In genomic region chr11:15931497-15931896, GRCh38 we compare ENCODE assay signal across 29 cellular contexts.
A peak's percentile ranks its signal among the peaks of the same experiment; 100 is the strongest.
DNase-seq lines count a peak whose midpoint lies in the region; ATAC-seq and TF ChIP-seq lines count a peak whose summit lies in the region.
"Had no signal": no experiment of that assay in that cellular context is flagged by ENCODE, and none has a peak within 500 bp of the region (broad histone marks: within the 10 kb centered on the region; RNA-seq: fewer than 3 reads in every experiment).

No MANE protein-coding gene starts in this region.

- TF ChIP-seq CTCF in SK-N-SH (IDR thresholded peaks at IDR 0.05) (no peak), HEK293 (tag by site-specific recombination; IDR thresholded peaks at IDR 0.05) (no peak)

- H3K36me3 ChIP-seq in SK-N-SH (replicated peaks in 1 of 2; ENCODE audit: control insufficient read depth in 1 of 2, insufficient read depth in 2 of 2, low read length in 1 of 2) (no peaks in the 10 kb centered on the region), HEK293 (ENCODE audit: control insufficient read depth in 2 of 2, insufficient read depth in 1 of 2, low read length in 2 of 2) (no peaks in the 10 kb centered on the region)
- H3K36me3 ChIP-seq: BE2C; BLaER1; BLaER1 treated with 17β-estradiol and CSF1 and Interleukin-3, amounts not matched to agents 10 nM and 100 nM had no signal

- CTCF ChIA-PET in SK-N-SH (lab: Yijun Ruan, JAX): interaction anchor here (1.4 to 2.0 kb wide), 2 partner anchors 8 to 13 kb away, joined by 3 to 5 read pairs; no protein-coding TSS in a partner anchor
- CTCF ChIA-PET in HEK293 (lab: Yijun Ruan, JAX): interaction anchor here (0.6 to 1.4 kb wide), 3 partner anchors 8 to 13 kb away, joined by 3 to 6 read pairs (median 3); no protein-coding TSS in a partner anchor

- no peaks in the 10 kb centered on the region for H3K9me2 ChIP-seq in SK-N-SH

- H4K20me1 ChIP-seq in SK-N-SH (ENCODE audit: insufficient read depth): no peaks in the 10 kb centered on the region
- H4K20me1 ChIP-seq: BLaER1; BLaER1 treated with 17β-estradiol and CSF1 and Interleukin-3, amounts not matched to agents 10 nM and 100 nM had no signal

- no peak for TF ChIP-seq RAD21 in SK-N-SH (IDR thresholded peaks at IDR 0.05; ENCODE audit: low read length)

- no peak for TF ChIP-seq EP300 in SK-N-SH (IDR thresholded peaks at IDR 0.05; ENCODE audit: borderline replicate concordance in 1 of 2, low read depth in 1 of 2, low read length in 1 of 2)

- no peak overlapping the region for H2AFZ ChIP-seq in SK-N-SH (ENCODE audit: low read depth)

- H3K4me1 ChIP-seq in SK-N-SH (ENCODE audit: control insufficient read depth in 1 of 2, insufficient read depth in 2 of 2, low read depth in 1 of 2, low read length in 1 of 2): no peaks in the 10 kb centered on the region
- no peaks in the 10 kb centered on the region for H3K4me1 ChIP-seq in HEK293 (ENCODE audit: control insufficient read depth, insufficient read depth, low read length)
- H3K4me1 ChIP-seq: A549; BE2C; BLaER1; BLaER1 treated with 17β-estradiol and CSF1 and Interleukin-3, amounts not matched to agents 10 nM and 100 nM; Caco-2 had no signal

- H3K9me3 ChIP-seq in SK-N-SH (no peaks in the 10 kb centered on the region), HEK293 (ENCODE audit: control insufficient read depth, insufficient read depth, low read depth, low read length) (no peaks in the 10 kb centered on the region)
- H3K9me3 ChIP-seq: A549, BE2C, BLaER1, Caco-2 had no signal

- H3K4me2 ChIP-seq in SK-N-SH: no peak overlapping the region
- H3K4me2 ChIP-seq: A549; BLaER1; BLaER1 treated with 17β-estradiol and CSF1 and Interleukin-3, amounts not matched to agents 10 nM and 100 nM had no signal

- no peak overlapping the region for H3K9ac ChIP-seq in SK-N-SH
- H3K9ac ChIP-seq: BLaER1; BLaER1 treated with 17β-estradiol and CSF1 and Interleukin-3, amounts not matched to agents 10 nM and 100 nM had no signal

- ATAC-seq in SK-N-SH treated with all-trans-retinoic acid at 6 μM for 48 hours: no peak
- ATAC-seq in GM21515 (IDR thresholded peaks at IDR 0.05; ENCODE audit: unreplicated experiment): no peak
- ATAC-seq: A549; CD8-positive, alpha-beta T cell had no signal

- H3K4me3 ChIP-seq in SK-N-SH (ENCODE audit: low read depth in 2 of 2, low read length in 1 of 2) (no peak overlapping the region), HEK293 (ENCODE audit: low read depth, low read length) (no peak overlapping the region)
- H3K4me3 ChIP-seq: A549; BLaER1; BLaER1 treated with 17β-estradiol and CSF1 and Interleukin-3, amounts not matched to agents 10 nM and 100 nM had no signal

- WGBS in SK-N-SH (ENCODE audit: low lambda C conversion rate): 37% methylated on average over 2 of the region's 2 CpGs

- no peak overlapping the region for H3K27ac ChIP-seq in SK-N-SH (ENCODE audit: low read depth in 2 of 2, low read length in 1 of 2)
- H3K27ac ChIP-seq in HEK293 (ENCODE audit: extremely low read depth, low read depth, low read length): no peak overlapping the region
- H3K27ac ChIP-seq: 22Rv1; A549; BLaER1; BLaER1 treated with 17β-estradiol and CSF1 and Interleukin-3, amounts not matched to agents 10 nM and 100 nM; C4-2B had no signal

- no peaks in the 10 kb centered on the region for H3F3A ChIP-seq in SK-N-SH (replicated peaks; ENCODE audit: insufficient read depth)

- DNase-seq in SK-N-SH: no peak
- DNase-seq: 8988T; ACHN; AML-193; BE2C; C1 segment of cervical spinal cord; Caco-2; Calu3; CD4-positive, alpha-beta memory T cell; CD4-positive, alpha-beta T cell; CD4-positive, CD25-positive, alpha-beta regulatory T cell; CD8-positive, alpha-beta memory T cell; CD8-positive, alpha-beta T cell; COR-L47; DMS 273 treated with DMSO at 0.1 percent for 48 hours; DMS153; DMS53; DMS79; DMS79 treated with DMSO at 0.1 percent for 48 hours; DND-41; EL had no signal

- POLR2A ChIA-PET in SK-N-SH (lab: Yijun Ruan, JAX) (no interaction called here), HEK293 (lab: Yijun Ruan, JAX) (no interaction called here)

- no peaks in the 10 kb centered on the region for H3K79me2 ChIP-seq in SK-N-SH (ENCODE audit: insufficient read depth)

- H3K27me3 ChIP-seq in SK-N-SH (ENCODE audit: insufficient read depth): no peaks in the 10 kb centered on the region; the same call in 1 of the 2 replicates
- H3K27me3 ChIP-seq: BE2C; BLaER1; BLaER1 treated with 17β-estradiol and CSF1 and Interleukin-3, amounts not matched to agents 10 nM and 100 nM had no signal

TF ChIP-seq in SK-N-SH treated with all-trans-retinoic acid at 6 μM for 48 hours, 23 proteins besides CTCF, POLR2A, EP300 and RAD21:
- TF ChIP-seq ZC3H10 (CRISPR knock-in tag; IDR thresholded peaks at IDR 0.05) (no peak), ZFP30 (CRISPR knock-in tag; IDR thresholded peaks at IDR 0.05) (peak; percentile 92), PPARA (CRISPR knock-in tag; IDR thresholded peaks at IDR 0.05; ENCODE audit: borderline replicate concordance) (no peak), TCF4 (CRISPR knock-in tag; IDR thresholded peaks at IDR 0.05; ENCODE audit: borderline replicate concordance) (no peak), GLIS3 (CRISPR knock-in tag; IDR thresholded peaks at IDR 0.05) (no peak), ZNF8 (CRISPR knock-in tag; IDR thresholded peaks at IDR 0.05) (no peak), ZNF70 (CRISPR knock-in tag; IDR thresholded peaks at IDR 0.05) (no peak), TOX (CRISPR knock-in tag; IDR thresholded peaks at IDR 0.05; ENCODE audit: borderline replicate concordance) (no peak)

TF ChIP-seq in SK-N-SH, 30 proteins besides CTCF, POLR2A, EP300 and RAD21:
- TF ChIP-seq EZH2phosphoT487 (IDR thresholded peaks at IDR 0.05; ENCODE audit: borderline replicate concordance, low read depth) (no peak), MEF2A (IDR thresholded peaks at IDR 0.05; ENCODE audit: borderline replicate concordance, low read depth) (no peak), FOSL2 (IDR thresholded peaks at IDR 0.05; ENCODE audit: borderline replicate concordance, low read depth) (no peak), FOXM1 (IDR thresholded peaks at IDR 0.05; ENCODE audit: low read depth) (no peak), MAX (IDR thresholded peaks at IDR 0.05; ENCODE audit: low read depth) (no peak), PBX3 (IDR thresholded peaks at IDR 0.05) (no peak), RFX5 (IDR thresholded peaks at IDR 0.05; ENCODE audit: low read length) (no peak), TCF12 (IDR thresholded peaks at IDR 0.05) (no peak)
TF ChIP-seq in SK-N-SH: peak in this region for 0.

TF ChIP-seq in HEK293, 187 proteins besides CTCF, POLR2A, EP300 and RAD21:
- TF ChIP-seq ZSCAN30 (tag by site-specific recombination; IDR thresholded peaks at IDR 0.05) (no peak), SETDB1 (IDR thresholded peaks at IDR 0.05; ENCODE audit: insufficient read length, low read length) (peak; percentile 25)
